Comparison of ENCODE assay signal across 25 cellular contexts in the genomic region with DNA sequence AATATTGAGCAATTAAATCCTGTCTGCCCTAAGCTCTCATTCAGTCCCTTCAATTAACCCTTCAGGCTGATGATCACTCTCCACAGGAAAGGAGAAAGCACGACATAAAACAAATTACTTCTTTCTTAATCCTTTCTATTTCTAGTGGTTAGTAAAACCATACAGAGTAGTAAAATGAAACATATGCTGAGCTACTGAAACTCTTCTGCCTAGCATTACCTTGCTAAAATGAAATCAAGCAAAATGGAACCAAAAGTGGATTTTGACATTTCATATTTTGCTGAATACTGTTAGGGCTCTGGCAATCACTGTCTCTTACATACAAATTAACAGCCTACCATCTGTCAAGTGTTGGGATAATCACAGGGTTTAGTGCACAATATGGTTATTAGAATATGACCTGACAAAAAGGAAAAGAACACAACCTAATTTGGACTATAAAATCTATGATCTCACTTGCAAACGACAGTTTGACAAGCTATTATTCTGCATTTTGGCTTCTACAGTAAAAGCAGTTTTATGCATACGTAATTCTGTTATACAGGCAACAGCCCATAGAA.
DNase-seq lines count a peak whose midpoint lies in the region; ATAC-seq and TF ChIP-seq lines count a peak whose summit lies in the region.
"Had no signal": no experiment of that assay in that cellular context is flagged by ENCODE, and none has a peak within 500 bp of the region (broad histone marks: within the 10 kb centered on the region; RNA-seq: fewer than 3 reads in every experiment).

No MANE protein-coding gene starts in this region.

- H3K4me3 ChIP-seq in MM.1S (ENCODE audit: low read length) (no peak overlapping the region), MG63 (no peak overlapping the region)
- H3K4me3 ChIP-seq: BLaER1 had no signal

- no peak overlapping the region for H3K27ac ChIP-seq in MM.1S (ENCODE audit: low read length)
- H3K27ac ChIP-seq: BLaER1 had no signal

- H3K27me3 ChIP-seq in MM.1S (replicated peaks; ENCODE audit: insufficient read depth, low read length) (no peaks in the 10 kb centered on the region), MG63 (no peaks in the 10 kb centered on the region)
- H3K27me3 ChIP-seq: BLaER1 had no signal

- H4K20me1 ChIP-seq in MM.1S (ENCODE audit: insufficient read depth, low read length), result no peaks in the 10 kb centered on the region
- H4K20me1 ChIP-seq: BLaER1 had no signal

- H3K9me3 Mint-ChIP-seq in activated T-cell treated with anti-CD3 and anti-CD28 coated beads, Interleukin-2, amount 50 U/mL, for 4 hours, result no peaks in the 10 kb centered on the region

- H3K4me1 ChIP-seq in MM.1S (ENCODE audit: low read length), result peaks cover 10% of the 10 kb centered on the region
- H3K4me1 ChIP-seq: BLaER1 had no signal

- H3K36me3 ChIP-seq in MM.1S (replicated peaks; ENCODE audit: insufficient read depth, low read length) (no peaks in the 10 kb centered on the region), MG63 (no peaks in the 10 kb centered on the region)
- H3K36me3 ChIP-seq: BLaER1 had no signal

- DNase-seq in NCI-H2171 treated with DMSO at 0.1 percent for 48 hours (lab: John Stamatoyannopoulos, UW), result peak; percentile 57
- DNase-seq in NCI-H2171 (lab: John Stamatoyannopoulos, UW), result no peak
- peak; percentile 39 for DNase-seq in MM.1S
- DNase-seq in NCI-H748 treated with DMSO at 0.1 percent for 48 hours (lab: John Stamatoyannopoulos, UW), result peak; percentile 3
- no peak for DNase-seq in MG63
- DNase-seq in left cardiac atrium, result no peak
- DNase-seq in dedifferentiated amniotic fluid mesenchymal stem cell (ENCODE audit: extremely low spot score), result no peak
- no peak for DNase-seq in activated T-cell treated with anti-CD3 and anti-CD28 coated beads, Interleukin-2, amount 50 U/mL, for 4 hours
- DNase-seq: activated CD4-positive, alpha-beta T cell treated with anti-CD3 and anti-CD28 coated beads, Interleukin-2, amount 50 U/mL, for 4 hours; activated CD8-positive, alpha-beta memory T cell treated with anti-CD3 and anti-CD28 coated beads, Interleukin-2, amount 50 U/mL, for 48 hours; activated effector memory CD4-positive, alpha-beta T cell treated with anti-CD3 and anti-CD28 coated beads, Interleukin-2, amount 50 U/mL, for 16 hours; H7; left colon; mesendoderm; naive B cell; NCI-H187 treated with DMSO at 0.1 percent for 48 hours; NCI-H526 treated with DMSO at 0.1 percent for 48 hours; PC-3; right cardiac atrium; SHP77 treated with DMSO at 0.1 percent for 48 hours; stimulated activated CD8-positive, alpha-beta memory T cell treated with anti-CD3 and anti-CD28 coated beads, Interleukin-4, amount 100 ng/mL, for 48 hours; substantia nigra; T-cell had no signal

- H3K4me3 Mint-ChIP-seq in activated T-cell treated with anti-CD3 and anti-CD28 coated beads, Interleukin-2, amount 50 U/mL, for 4 hours, result no peak overlapping the region
- H3K4me3 Mint-ChIP-seq: naive B cell, T-cell had no signal

- H3K9me2 ChIP-seq in MM.1S (replicated peaks; ENCODE audit: insufficient read depth, low read length), result no peaks in the 10 kb centered on the region

- no peaks in the 10 kb centered on the region for H3K9me3 ChIP-seq in MM.1S (replicated peaks; ENCODE audit: insufficient read depth, low read length)
- H3K9me3 ChIP-seq in MG63, result no peaks in the 10 kb centered on the region
- H3K9me3 ChIP-seq: BLaER1 had no signal

- no peak overlapping the region for H3K9ac ChIP-seq in MM.1S (ENCODE audit: low read length)
- H3K9ac ChIP-seq: BLaER1 had no signal

- no peaks in the 10 kb centered on the region for H3F3A ChIP-seq in MM.1S (ENCODE audit: insufficient read depth, low read length)

- H3K36me3 Mint-ChIP-seq in activated T-cell treated with anti-CD3 and anti-CD28 coated beads, Interleukin-2, amount 50 U/mL, for 4 hours (ENCODE audit: insufficient read depth), result no peaks in the 10 kb centered on the region
- H3K36me3 Mint-ChIP-seq: brain, naive B cell had no signal

- no peak overlapping the region for H2AFZ ChIP-seq in MM.1S (ENCODE audit: low read length)

- no peaks in the 10 kb centered on the region for H3K27me3 Mint-ChIP-seq in activated T-cell treated with anti-CD3 and anti-CD28 coated beads, Interleukin-2, amount 50 U/mL, for 4 hours (ENCODE audit: low read depth)
- H3K27me3 Mint-ChIP-seq: brain, naive B cell, T-cell had no signal

- TF ChIP-seq CTCF in MM.1S (IDR thresholded peaks at IDR 0.05; ENCODE audit: low read length), result no peak

- no peak overlapping the region for H3K4me2 ChIP-seq in MM.1S (ENCODE audit: low read depth, low read length)
- H3K4me2 ChIP-seq: BLaER1 had no signal

- no peaks in the 10 kb centered on the region for H3K79me2 ChIP-seq in MM.1S (ENCODE audit: low read length)

- intact Hi-C loops in left cardiac atrium (cut with DNase I), result no loop called here

- ATAC-seq in left cardiac atrium, result no peak
- no peak for ATAC-seq in activated T-cell treated with anti-CD3 and anti-CD28 coated beads, Interleukin-2, amount 50 U/mL, for 4 hours
- ATAC-seq: left colon, PC-3, right cardiac atrium, T-cell had no signal

- H3K4me1 Mint-ChIP-seq in activated T-cell treated with anti-CD3 and anti-CD28 coated beads, Interleukin-2, amount 50 U/mL, for 4 hours (ENCODE audit: low read depth), result no peaks in the 10 kb centered on the region
- H3K4me1 Mint-ChIP-seq: naive B cell, T-cell had no signal

Comparison
In these comparisons a context has a peak if more than half of its experiments do, and no peak if none do; other contexts are left out.
1. DNase-seq: peak in NCI-H2171 treated with DMSO at 0.1 percent for 48 hours (single experiment), MM.1S (single experiment) and NCI-H748 treated with DMSO at 0.1 percent for 48 hours (single experiment); none in NCI-H2171 (single experiment), MG63 (single experiment), left cardiac atrium (single experiment), dedifferentiated amniotic fluid mesenchymal stem cell (single experiment) and activated T-cell treated with anti-CD3 and anti-CD28 coated beads, Interleukin-2, amount 50 U/mL, for 4 hours (single experiment).